23 cellular contexts compared by ENCODE assay signal in genomic region chr2:42585779-42586178, GRCh38.
"Had no signal": no experiment of that assay in that cellular context is flagged by ENCODE, and none has a peak within 500 bp of the region (broad histone marks: within the 10 kb centered on the region; RNA-seq: fewer than 3 reads in every experiment).

No MANE protein-coding gene starts in this region.

- H3K4me3 ChIP-seq: body of pancreas, heart left ventricle, lower lobe of right lung, mucosa of descending colon, spleen, thoracic aorta, upper lobe of right lung had no signal

- H3K9me3 ChIP-seq: body of pancreas, lower lobe of right lung, mucosa of descending colon, spleen, thoracic aorta, upper lobe of right lung had no signal

- ATAC-seq: activated T-cell treated with anti-CD3 and anti-CD28 coated beads, Interleukin-2, amount 50 U/mL, for 4 hours; body of pancreas; heart left ventricle; mucosa of descending colon; upper lobe of right lung had no signal

- H3K36me3 ChIP-seq: thoracic aorta had no signal

- DNase-seq: activated CD4-positive, alpha-beta T cell treated with anti-CD3 and anti-CD28 coated beads for 4 hours; activated CD4-positive, alpha-beta T cell treated with anti-CD3 and anti-CD28 coated beads, Interleukin-2, amount 50 U/mL, for 48 hours; activated CD4-positive, CD25-positive, alpha-beta regulatory T cell; activated CD8-positive, alpha-beta memory T cell treated with anti-CD3 and anti-CD28 coated beads, Interleukin-2, amount 50 U/mL, for 48 hours; activated naive CD4-positive, alpha-beta T cell treated with anti-CD3 and anti-CD28 coated beads for 36 hours; activated naive CD8-positive, alpha-beta T cell treated with anti-CD3 and anti-CD28 coated beads, Interleukin-2, amount 10 ng/mL, durations not matched to agents 7 days and 5 days; activated T-cell treated with anti-CD3 and anti-CD28 coated beads, Interleukin-2, amount 50 U/mL, for 4 hours; amygdala; body of pancreas; effector memory CD4-positive, alpha-beta T cell; heart left ventricle; islet precursor cell; lower lobe of right lung; mesendoderm; mucosa of descending colon; nucleus accumbens; retina; spleen; stimulated activated CD4-positive, alpha-beta T cell treated with anti-CD3 and anti-CD28 coated beads, Interleukin-4, amount 100 ng/mL, for 24 hours; stimulated activated naive CD4-positive, alpha-beta T cell treated with Interleukin-2 at 50 U/mL for 16 hours; T-helper 2 cell; upper lobe of right lung had no signal

- H3K27ac ChIP-seq: body of pancreas, heart left ventricle, lower lobe of right lung, spleen, thoracic aorta, upper lobe of right lung had no signal

- H3K4me1 ChIP-seq: body of pancreas, heart left ventricle, spleen, upper lobe of right lung had no signal

- H3K27me3 ChIP-seq: body of pancreas, heart left ventricle, spleen, upper lobe of right lung had no signal
